In genomic region chr15:77420610-77421369, GRCh38 we compare ENCODE assay signal across 8 cellular contexts. TPM values are rescaled to one million over a fixed set of nuclear protein-coding genes. Genes with fewer than 3 reads are reported as not detected.
DNase-seq lines count a peak whose midpoint lies in the region; ATAC-seq lines count a peak whose summit lies in the region.

Gene HMG20A, plus strand, starts transcription at chr15:77420888. Its CDS starts 37,520 bp downstream, at chr15:77458408.

- H4K8ac ChIP-seq in mesendoderm (ENCODE audit: low read depth, low read length), result no peak within 1 kb of the TSS

- H3K27ac ChIP-seq in mesendoderm (ENCODE audit: low read depth, low read length), result peak within 1 kb of the TSS; percentile 39

- H3K18ac ChIP-seq in mesendoderm (ENCODE audit: low read length), result peak within 1 kb of the TSS; percentile 69

- H3K4me3 ChIP-seq in endocrine pancreas (ENCODE audit: control insufficient read depth, insufficient read depth, low read length) (peak within 1 kb of the TSS; percentile 94), mesendoderm (ENCODE audit: low read length) (peak within 1 kb of the TSS; percentile 74)

- H3K9ac ChIP-seq in endocrine pancreas (ENCODE audit: control insufficient read depth, insufficient read depth, low read length) (peak within 1 kb of the TSS; percentile 83), mesendoderm (ENCODE audit: low read length) (peak within 1 kb of the TSS; percentile 84)

- H2BK15ac ChIP-seq in mesendoderm (replicated peaks; ENCODE audit: low read depth), result no peak within 1 kb of the TSS

- H3K4me1 ChIP-seq in endocrine pancreas (ENCODE audit: control insufficient read depth, insufficient read depth, low read length), result peaks cover 29% of the 10 kb centered on the region
- peaks cover 6% of the 10 kb centered on the region for H3K4me1 ChIP-seq in mesendoderm (ENCODE audit: control insufficient read depth, low read depth, low read length)

- DNase-seq in CD1c-positive myeloid dendritic cell (ENCODE audit: extremely low spot score) (peak; percentile 85), HK-2 (ENCODE audit: unreplicated experiment) (peak; percentile 38), NOMO-1 treated with DMSO at 0.1 percent for 48 hours (lab: John Stamatoyannopoulos, UW; ENCODE audit: unreplicated experiment) (peak; percentile 88), mesendoderm (peak; percentile 92)
- peak; percentile 11 to 25 for DNase-seq in activated CD8-positive, alpha-beta memory T cell treated with anti-CD3 and anti-CD28 coated beads for 4 hours (ENCODE audit: low read depth in 2 of 2)
- DNase-seq in stimulated activated CD8-positive, alpha-beta memory T cell treated with anti-CD3 and anti-CD28 coated beads, Interleukin-15, amount 100 ng/mL, for 1 hour (ENCODE audit: low read depth), result peak; percentile 13

- H3K27me3 ChIP-seq in endocrine pancreas (ENCODE audit: control insufficient read depth, insufficient read depth, low read length) (no peaks in the 10 kb centered on the region), mesendoderm (ENCODE audit: insufficient read depth, low read length, poor library complexity) (no peaks in the 10 kb centered on the region)

- H3K4ac ChIP-seq in mesendoderm (ENCODE audit: low read depth, low read length), result no peak within 1 kb of the TSS

- H2AK5ac ChIP-seq in mesendoderm (ENCODE audit: low read length), result no peak within 1 kb of the TSS

- H2BK120ac ChIP-seq in mesendoderm (ENCODE audit: low read depth, low read length), result no peak within 1 kb of the TSS

- H4K5ac ChIP-seq in mesendoderm (ENCODE audit: low read length), result no peak within 1 kb of the TSS

- H3K79me1 ChIP-seq in mesendoderm (ENCODE audit: low read length), result peaks cover 14% of the 10 kb centered on the region

- no CpG with 5 or more reads among the region's 25 CpGs for WGBS in mesendoderm (ENCODE audit: extremely low coverage, insufficient coverage, low lambda C conversion rate)

- H3K9me3 ChIP-seq in endocrine pancreas (ENCODE audit: control insufficient read depth, low read length), result no peaks in the 10 kb centered on the region

- H3K4me2 ChIP-seq in mesendoderm (ENCODE audit: low read length), result peak within 1 kb of the TSS; percentile 82

- H3K23ac ChIP-seq in mesendoderm (ENCODE audit: low read length), result no peak within 1 kb of the TSS

- peak within 1 kb of the TSS; percentile 87 for H2BK5ac ChIP-seq in mesendoderm (ENCODE audit: low read length)

- peak; percentile 17 for ATAC-seq in GM19397 (IDR thresholded peaks at IDR 0.05; ENCODE audit: unreplicated experiment)

- H3K36me3 ChIP-seq in endocrine pancreas (ENCODE audit: control insufficient read depth, insufficient read depth, low read length) (no peaks in the 10 kb centered on the region), mesendoderm (ENCODE audit: control insufficient read depth, insufficient read depth, low read length) (no peaks in the 10 kb centered on the region)

- peaks cover 23% of the 10 kb centered on the region for H3K79me2 ChIP-seq in mesendoderm (ENCODE audit: control insufficient read depth, insufficient read depth, low read length)

- peak within 1 kb of the TSS; percentile 95 for H3K56ac ChIP-seq in mesendoderm (ENCODE audit: low read length)

RNA-seq across cellular contexts. Expression of gene HMG20A, which starts in this region (rescaled TPM):
- 33.6 TPM for polyA plus RNA-seq in mesendoderm (2013, experiment 1 of 2)
- polyA plus RNA-seq in mesendoderm (2013, experiment 2 of 2), result 33.6 TPM

Comparison
In these comparisons a context has a peak if more than half of its experiments do, and no peak if none do; other contexts are left out.
1. Peak in every context shown above with its lines: DNase-seq, ATAC-seq, H3K4me3 ChIP-seq and H3K27ac ChIP-seq.
2. DNase-seq: peak in every context shown above with its lines; median percentile 92 in mesendoderm; 88 in NOMO-1 treated with DMSO at 0.1 percent for 48 hours; 85 in CD1c-positive myeloid dendritic cell; 38 in HK-2; 18 in activated CD8-positive, alpha-beta memory T cell treated with anti-CD3 and anti-CD28 coated beads for 4 hours; 13 in stimulated activated CD8-positive, alpha-beta memory T cell treated with anti-CD3 and anti-CD28 coated beads, Interleukin-15, amount 100 ng/mL, for 1 hour.